1 cellular context compared by ENCODE assay signal in genomic region chr6:26521485-26522391, GRCh38.
TF ChIP-seq lines count a peak whose summit lies in the region.

No MANE protein-coding gene starts in this region.

TF ChIP-seq in K562, 482 proteins besides CTCF, POLR2A, EP300 and RAD21 (continued from another document and continues in another):
- TF ChIP-seq MGA (IDR thresholded peaks at IDR 0.05) (peak; percentile 98), CBX1 (IDR thresholded peaks at IDR 0.05; ENCODE audit: low read depth) (peak; percentile 68; the same call in 1 of the 2 replicates), KDM1A (IDR thresholded peaks at IDR 0.05) (peak; percentile 99), GTF2F1 (IDR thresholded peaks at IDR 0.05; ENCODE audit: low read depth, low read length) (no peak), TAF15 (IDR thresholded peaks at IDR 0.05; ENCODE audit: low read depth, low read length) (no peak), FOXK1 (CRISPR knock-in tag; IDR thresholded peaks at IDR 0.05; ENCODE audit: borderline replicate concordance) (peak; percentile 85; the same call in 1 of the 2 replicates), CSDE1 (IDR thresholded peaks at IDR 0.05) (no peak; a peak in 1 of 4 replicates), ASH1L (IDR thresholded peaks at IDR 0.05; ENCODE audit: borderline replicate concordance, low read depth, partially characterized antibody) (no peak), MCM7 (IDR thresholded peaks at IDR 0.05) (no peak), MED1 (CRISPR knock-in tag; IDR thresholded peaks at IDR 0.05; ENCODE audit: borderline replicate concordance) (no peak), ZEB2 (IDR thresholded peaks at IDR 0.05) (no peak; the same call in 1 of the 2 replicates), MCM5 (IDR thresholded peaks at IDR 0.05; ENCODE audit: low read depth) (no peak), MTA3 (IDR thresholded peaks at IDR 0.05; ENCODE audit: borderline replicate concordance) (peak; percentile 82), SREBF2 (CRISPR knock-in tag; IDR thresholded peaks at IDR 0.05) (no peak), ATF1 (CRISPR knock-in tag; IDR thresholded peaks at IDR 0.05) (no peak), ATF1 (tag; IDR thresholded peaks at IDR 0.05) (peak; percentile 68), SAFB2 (IDR thresholded peaks at IDR 0.05; ENCODE audit: borderline replicate concordance, low read depth, low read length, severe bottlenecking) (no peak), ERF (CRISPR knock-in tag; IDR thresholded peaks at IDR 0.05) (peak; percentile 81; the same call in 1 of the 2 replicates), ZBED1 (IDR thresholded peaks at IDR 0.05) (peak; percentile 49; the same call in 1 of the 2 replicates), MXI1 (IDR thresholded peaks at IDR 0.05; ENCODE audit: low read depth, low read length) (no peak), ZBTB33 (CRISPR knock-in tag; IDR thresholded peaks at IDR 0.05) (peak; percentile 63; the same call in 1 of the 2 replicates), ZBTB8A (IDR thresholded peaks at IDR 0.05; ENCODE audit: partially characterized antibody) (no peak), TEAD1 (CRISPR knock-in tag; IDR thresholded peaks at IDR 0.05) (peak; percentile 60 to 90; a peak in 3 of 4 replicates), RFX1 (IDR thresholded peaks at IDR 0.05) (no peak), KDM5B (IDR thresholded peaks at IDR 0.05; ENCODE audit: insufficient replicate concordance, low read depth, low read length) (peak; percentile 71), STAT6 (CRISPR knock-in tag; IDR thresholded peaks at IDR 0.05) (no peak; the same call in 1 of the 2 replicates), TAF9B (IDR thresholded peaks at IDR 0.05; ENCODE audit: partially characterized antibody) (peak; percentile 11), ZNF217 (CRISPR knock-in tag; IDR thresholded peaks at IDR 0.05) (no peak), MAFK (IDR thresholded peaks at IDR 0.05; ENCODE audit: low read length) (no peak), BCOR (IDR thresholded peaks at IDR 0.05) (peak; percentile 45; the same call in 1 of the 2 replicates), CHD2 (IDR thresholded peaks at IDR 0.05; ENCODE audit: low read depth, low read length) (no peak), SMARCA5 (IDR thresholded peaks at IDR 0.05) (peak; percentile 49; the same call in 1 of the 2 replicates), RBM25 (IDR thresholded peaks at IDR 0.05; ENCODE audit: low read depth, low read length, severe bottlenecking) (no peak), ZNF324 (CRISPR knock-in tag; IDR thresholded peaks at IDR 0.05) (no peak), THRAP3 (IDR thresholded peaks at IDR 0.05; ENCODE audit: borderline replicate concordance) (no peak; the same call in 1 of the 2 replicates), KDM4B (IDR thresholded peaks at IDR 0.05; ENCODE audit: borderline replicate concordance in 2 of 2, low read depth in 1 of 2) (0 out of 4 replicates have a peak, but pooled peaks of 1 of the 2 experiments have one; percentile 50), TEAD2 (tag; IDR thresholded peaks at IDR 0.05) (0 out of 2 replicates have a peak, but pooled peaks have one; percentile 10), ZNF79 (CRISPR knock-in tag; IDR thresholded peaks at IDR 0.05; ENCODE audit: low read depth) (no peak), HDGF (IDR thresholded peaks at IDR 0.05) (no peak), HMGXB4 (CRISPR knock-in tag; IDR thresholded peaks at IDR 0.05) (peak; percentile 97), MBD1 (CRISPR knock-in tag; IDR thresholded peaks at IDR 0.05) (no peak), THAP12 (CRISPR knock-in tag; IDR thresholded peaks at IDR 0.05) (peak; percentile 93)
